17 cellular contexts compared by ENCODE assay signal in the genomic region with DNA sequence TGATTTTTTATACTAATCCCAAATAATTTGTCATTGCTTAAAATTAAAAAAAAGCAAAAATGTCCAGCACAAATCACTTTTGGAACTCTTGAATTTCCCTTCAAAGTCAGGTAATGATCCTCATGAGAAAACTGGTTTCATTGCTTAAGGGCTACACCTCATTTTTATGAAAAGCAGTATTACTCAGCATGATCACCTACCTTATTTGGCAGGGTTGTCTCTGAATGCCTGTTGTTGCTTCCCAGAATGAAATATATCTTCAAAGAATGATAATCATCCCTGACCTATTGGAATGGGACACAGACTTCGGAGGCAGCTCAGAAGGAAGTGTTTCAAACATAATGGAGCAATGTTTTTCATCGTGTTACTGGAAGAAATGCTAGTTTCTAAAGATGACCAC.
"Had no signal": no experiment of that assay in that cellular context is flagged by ENCODE, and none has a peak within 500 bp of the region (broad histone marks: within the 10 kb centered on the region; RNA-seq: fewer than 3 reads in every experiment).

No MANE protein-coding gene starts in this region.

- H3K4me1 Mint-ChIP-seq: T-helper 17 cell had no signal

- H3K36me3 ChIP-seq: cardiac muscle cell, spleen, thoracic aorta, upper lobe of right lung, WERI-Rb-1 had no signal

- H3K4me3 ChIP-seq: cardiac muscle cell, gastrocnemius medialis, heart left ventricle, spleen, thoracic aorta, upper lobe of right lung had no signal

- H3K36me3 Mint-ChIP-seq: activated naive CD8-positive, alpha-beta T cell; natural killer cell treated with Interleukin-12 subunit alpha and Interleukin-12 subunit beta and Interleukin-15 and Interleukin-18, amount 100 ng/mL, for 72 hours; stimulated activated naive B cell treated with anti-CD40 and anti-IgM and Interleukin-4, amounts not matched to agents 10 μg/mL and 1 μg/mL and 100 μg/mL, for 72 hours had no signal

- H3K4me1 ChIP-seq: parathyroid adenoma had no signal

- H3K27me3 ChIP-seq: cardiac muscle cell, gastrocnemius medialis, heart left ventricle, spleen, upper lobe of right lung had no signal

- H3K4me3 Mint-ChIP-seq: activated naive CD8-positive, alpha-beta T cell; activated T-cell treated with anti-CD3 and anti-CD28 coated beads, Interleukin-2, amount 50 U/mL, for 72 hours; effector memory CD8-positive, alpha-beta T cell; natural killer cell treated with Interleukin-12 subunit alpha and Interleukin-12 subunit beta and Interleukin-15 and Interleukin-18, amount 100 ng/mL, for 72 hours; stimulated activated naive B cell treated with anti-CD40 and anti-IgM and Interleukin-4, amounts not matched to agents 10 μg/mL and 1 μg/mL and 100 μg/mL, for 72 hours; T-helper 17 cell had no signal

- DNase-seq: activated CD4-positive, alpha-beta T cell treated with anti-CD3 and anti-CD28 coated beads for 1 hour; activated gamma-delta T cell; activated T-cell treated with anti-CD3 and anti-CD28 coated beads, Interleukin-2, amount 50 U/mL, for 72 hours; dermis blood vessel endothelial cell; effector memory CD8-positive, alpha-beta T cell; gastrocnemius medialis; heart left ventricle; spleen; stimulated activated naive B cell treated with anti-CD40 and anti-IgM and Interleukin-4, amounts not matched to agents 10 μg/mL and 1 μg/mL and 100 μg/mL, for 72 hours; T-helper 17 cell; upper lobe of right lung; WERI-Rb-1 had no signal

- H3K27ac Mint-ChIP-seq: activated naive CD8-positive, alpha-beta T cell; activated T-cell treated with anti-CD3 and anti-CD28 coated beads, Interleukin-2, amount 50 U/mL, for 72 hours; effector memory CD8-positive, alpha-beta T cell; natural killer cell treated with Interleukin-12 subunit alpha and Interleukin-12 subunit beta and Interleukin-15 and Interleukin-18, amount 100 ng/mL, for 72 hours; stimulated activated naive B cell treated with anti-CD40 and anti-IgM and Interleukin-4, amounts not matched to agents 10 μg/mL and 1 μg/mL and 100 μg/mL, for 72 hours; T-helper 17 cell had no signal

- H3K27ac ChIP-seq: cardiac muscle cell, heart left ventricle, parathyroid adenoma, spleen, thoracic aorta, upper lobe of right lung, WERI-Rb-1 had no signal

- H3K27me3 Mint-ChIP-seq: natural killer cell treated with Interleukin-12 subunit alpha and Interleukin-12 subunit beta and Interleukin-15 and Interleukin-18, amount 100 ng/mL, for 72 hours; stimulated activated naive B cell treated with anti-CD40 and anti-IgM and Interleukin-4, amounts not matched to agents 10 μg/mL and 1 μg/mL and 100 μg/mL, for 72 hours had no signal

- H3K9me3 ChIP-seq: gastrocnemius medialis, heart left ventricle, spleen, thoracic aorta, upper lobe of right lung had no signal

- H3K9me3 Mint-ChIP-seq: activated T-cell treated with anti-CD3 and anti-CD28 coated beads, Interleukin-2, amount 50 U/mL, for 72 hours; effector memory CD8-positive, alpha-beta T cell; natural killer cell treated with Interleukin-12 subunit alpha and Interleukin-12 subunit beta and Interleukin-15 and Interleukin-18, amount 100 ng/mL, for 72 hours had no signal
